In the genomic region with DNA sequence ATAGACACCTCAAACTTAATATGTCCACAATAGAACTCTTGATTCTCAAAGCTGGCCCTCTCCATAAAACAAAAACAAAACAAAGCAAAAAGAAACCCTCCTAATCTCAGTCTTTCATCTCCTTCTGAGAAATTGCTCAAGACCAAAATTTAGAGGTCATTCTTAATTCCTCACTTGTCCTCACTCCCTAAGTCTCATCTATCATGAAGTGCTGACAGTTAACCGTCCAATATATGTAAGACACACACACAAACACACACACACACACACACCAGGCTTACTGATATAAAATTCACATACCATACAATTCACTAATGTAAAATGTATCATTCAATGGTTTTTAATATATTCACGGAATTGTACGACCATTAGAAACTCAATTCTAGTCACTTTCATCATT, we compare ENCODE assay signal across 23 cellular contexts.
"Had no signal": no experiment of that assay in that cellular context is flagged by ENCODE, and none has a peak within 500 bp of the region (broad histone marks: within the 10 kb centered on the region; RNA-seq: fewer than 3 reads in every experiment).

No MANE protein-coding gene starts in this region.

- H3K36me3 ChIP-seq: pancreas, prostate gland had no signal

- H3K27me3 ChIP-seq: gastroesophageal sphincter, neural progenitor cell, pancreas, right atrium auricular region, suprapubic skin, thyroid gland, upper lobe of left lung had no signal

- H3K4me1 ChIP-seq: prostate gland had no signal

- H3K4me3 ChIP-seq: coronary artery, gastroesophageal sphincter, left ventricle myocardium inferior, lower lobe of right lung, neural progenitor cell, pancreas, prostate gland, right atrium auricular region, suprapubic skin, thyroid gland, upper lobe of left lung had no signal

- H3K9me3 ChIP-seq: gastroesophageal sphincter, lower lobe of right lung, pancreas, prostate gland, suprapubic skin, thyroid gland had no signal

- ATAC-seq: gastroesophageal sphincter; lower lobe of right lung; natural killer cell treated with Interleukin-12 subunit alpha and Interleukin-12 subunit beta and Interleukin-15 and Interleukin-18, amount 100 ng/mL, for 72 hours; pancreas; stimulated activated naive CD8-positive, alpha-beta T cell treated with anti-CD3 and anti-CD28 coated beads, Interleukin-15, Interleukin-2, amounts not matched to agents 100 U/mL and 50 U/mL, for 24 hours had no signal

- DNase-seq: caudate nucleus; effector CD4-positive, alpha-beta T cell; endodermal cell; glutamatergic neuron; immature natural killer cell; left ventricle myocardium inferior; lower lobe of right lung; midbrain; occipital lobe; pancreas; small intestine; stimulated activated CD4-positive, alpha-beta T cell treated with anti-CD3 and anti-CD28 coated beads, Interleukin-12 subunit alpha, Interleukin-12 subunit beta, amount 100 ng/mL, for 4 hours; stimulated activated naive CD8-positive, alpha-beta T cell treated with anti-CD3 and anti-CD28 coated beads, Interleukin-15, Interleukin-2, amounts not matched to agents 100 U/mL and 50 U/mL, for 24 hours; thyroid gland; upper lobe of left lung had no signal

- H3K4me2 ChIP-seq: neural progenitor cell had no signal

- H3K27ac ChIP-seq: left ventricle myocardium inferior, lower lobe of right lung, neural progenitor cell, pancreas, prostate gland, right atrium auricular region, suprapubic skin, thyroid gland, upper lobe of left lung had no signal

- FAIRE-seq: keratinocyte, pancreas, small intestine had no signal
